ENCODE assay signal across 23 cellular contexts in genomic region chr6:12371151-12371550, GRCh38.
DNase-seq lines count a peak whose midpoint lies in the region; ATAC-seq and TF ChIP-seq lines count a peak whose summit lies in the region.
"Had no signal": no experiment of that assay in that cellular context is flagged by ENCODE, and none has a peak within 500 bp of the region (broad histone marks: within the 10 kb centered on the region; RNA-seq: fewer than 3 reads in every experiment).

No MANE protein-coding gene starts in this region.

- no peak overlapping the region for H3K27ac Mint-ChIP-seq in activated CD4-positive, alpha-beta T cell treated with anti-CD3 and anti-CD28 coated beads, Interleukin-2, amount 10 ng/mL, durations not matched to agents 24 days and 14 days
- H3K27ac Mint-ChIP-seq: activated naive CD4-positive, alpha-beta T cell treated with anti-CD3 and anti-CD28 coated beads, Interleukin-2, amount 10 ng/mL, durations not matched to agents 7 days and 5 days; CD4-positive, alpha-beta T cell; immature natural killer cell; stimulated activated effector memory CD8-positive, alpha-beta T cell treated with anti-CD3 and anti-CD28 coated beads, Interleukin-12 subunit alpha, Interleukin-12 subunit beta, amount 100 ng/mL, for 72 hours; T-cell had no signal

- H3K4me3 ChIP-seq in epithelial cell of esophagus (ENCODE audit: low read length) (no peak overlapping the region), mucosa of rectum (ENCODE audit: low read length in 2 of 2) (peak overlapping the region in 1 of 2 donors; percentile 10), esophagus squamous epithelium (no peak overlapping the region)
- H3K4me3 ChIP-seq: skin epidermis had no signal

- no peaks in the 10 kb centered on the region for H3K36me3 Mint-ChIP-seq in activated CD4-positive, alpha-beta T cell treated with anti-CD3 and anti-CD28 coated beads, Interleukin-2, amount 10 ng/mL, durations not matched to agents 24 days and 14 days (ENCODE audit: low read depth)
- H3K36me3 Mint-ChIP-seq: activated naive CD4-positive, alpha-beta T cell treated with anti-CD3 and anti-CD28 coated beads, Interleukin-2, amount 10 ng/mL, durations not matched to agents 7 days and 5 days; immature natural killer cell; stimulated activated effector memory CD8-positive, alpha-beta T cell treated with anti-CD3 and anti-CD28 coated beads, Interleukin-12 subunit alpha, Interleukin-12 subunit beta, amount 100 ng/mL, for 72 hours; T-cell had no signal

- intact Hi-C loops in activated CD4-positive, alpha-beta T cell treated with anti-CD3 and anti-CD28 coated beads, Interleukin-2, amount 10 ng/mL, durations not matched to agents 24 days and 14 days (cut with micrococcal nuclease): no loop called here
- intact Hi-C loops in esophagus squamous epithelium (cut with DNase I): no loop called here

- ATAC-seq in GM19438 (IDR thresholded peaks at IDR 0.05; ENCODE audit: low read depth, unreplicated experiment): peak; percentile 4
- ATAC-seq in HG03457 (IDR thresholded peaks at IDR 0.05; ENCODE audit: unreplicated experiment): peak; percentile 10
- ATAC-seq in GM18498 (IDR thresholded peaks at IDR 0.05; ENCODE audit: unreplicated experiment): no peak
- ATAC-seq in stimulated activated naive CD8-positive, alpha-beta T cell treated with anti-CD3 and anti-CD28 coated beads, Interleukin-15, Interleukin-2, amounts not matched to agents 100 U/mL and 50 U/mL, for 24 hours: no peak
- ATAC-seq: stimulated activated effector memory CD8-positive, alpha-beta T cell treated with anti-CD3 and anti-CD28 coated beads, Interleukin-12 subunit alpha, Interleukin-12 subunit beta, amount 100 ng/mL, for 72 hours; T-cell had no signal

- no peaks in the 10 kb centered on the region for H3K9me3 Mint-ChIP-seq in activated CD4-positive, alpha-beta T cell treated with anti-CD3 and anti-CD28 coated beads, Interleukin-2, amount 10 ng/mL, durations not matched to agents 24 days and 14 days
- H3K9me3 Mint-ChIP-seq: activated naive CD4-positive, alpha-beta T cell treated with anti-CD3 and anti-CD28 coated beads, Interleukin-2, amount 10 ng/mL, durations not matched to agents 7 days and 5 days; CD4-positive, alpha-beta T cell; T-cell had no signal

- TF ChIP-seq CTCF in epithelial cell of esophagus (IDR thresholded peaks at IDR 0.05; ENCODE audit: insufficient read depth, low read depth, low read length, missing control alignments) (no peak), esophagus squamous epithelium (IDR thresholded peaks at IDR 0.05) (no peak)

- no peaks in the 10 kb centered on the region for H3K27me3 ChIP-seq in mucosa of rectum (ENCODE audit: control insufficient read depth in 2 of 2, insufficient read depth in 2 of 2, low read length in 2 of 2)
- no peaks in the 10 kb centered on the region for H3K27me3 ChIP-seq in esophagus squamous epithelium

- no peak overlapping the region for H3K9ac ChIP-seq in mucosa of rectum (ENCODE audit: low read depth in 1 of 2, low read length in 2 of 2)

- no peak overlapping the region for H3K4me3 Mint-ChIP-seq in activated CD4-positive, alpha-beta T cell treated with anti-CD3 and anti-CD28 coated beads, Interleukin-2, amount 10 ng/mL, durations not matched to agents 24 days and 14 days
- H3K4me3 Mint-ChIP-seq: activated naive CD4-positive, alpha-beta T cell treated with anti-CD3 and anti-CD28 coated beads, Interleukin-2, amount 10 ng/mL, durations not matched to agents 7 days and 5 days; CD4-positive, alpha-beta T cell; immature natural killer cell; stimulated activated effector memory CD8-positive, alpha-beta T cell treated with anti-CD3 and anti-CD28 coated beads, Interleukin-12 subunit alpha, Interleukin-12 subunit beta, amount 100 ng/mL, for 72 hours; T-cell had no signal

- WGBS in esophagus squamous epithelium, 2 donors: 79 to 100% methylated on average over 1 of the region's 1 CpG

- TF ChIP-seq POLR2A in esophagus squamous epithelium (IDR thresholded peaks at IDR 0.05): no peak

- peaks cover 5% of the 10 kb centered on the region for H3K27me3 Mint-ChIP-seq in activated CD4-positive, alpha-beta T cell treated with anti-CD3 and anti-CD28 coated beads, Interleukin-2, amount 10 ng/mL, durations not matched to agents 24 days and 14 days
- H3K27me3 Mint-ChIP-seq: activated naive CD4-positive, alpha-beta T cell treated with anti-CD3 and anti-CD28 coated beads, Interleukin-2, amount 10 ng/mL, durations not matched to agents 7 days and 5 days had no signal

- peak overlapping the region; percentile 34 to 69 for H3K27ac ChIP-seq in mucosa of rectum (ENCODE audit: low read depth in 2 of 2, low read length in 2 of 2)
- H3K27ac ChIP-seq in esophagus squamous epithelium: no peak overlapping the region
- H3K27ac ChIP-seq: skin epidermis had no signal

- no peaks in the 10 kb centered on the region for H3K36me3 ChIP-seq in mucosa of rectum (ENCODE audit: control insufficient read depth in 2 of 2, insufficient read depth in 2 of 2, low read length in 2 of 2)
- H3K36me3 ChIP-seq in esophagus squamous epithelium: no peaks in the 10 kb centered on the region

- peaks cover 15 to 22% of the 10 kb centered on the region in 2 donors for H3K4me1 ChIP-seq in mucosa of rectum (ENCODE audit: control insufficient read depth in 2 of 2, insufficient read depth in 2 of 2, low read length in 2 of 2)
- no peaks in the 10 kb centered on the region for H3K4me1 ChIP-seq in esophagus squamous epithelium

- peak; percentile 56 for DNase-seq in epithelial cell of esophagus (ENCODE audit: low read depth)
- DNase-seq in stimulated activated naive CD8-positive, alpha-beta T cell treated with anti-CD3 and anti-CD28 coated beads, Interleukin-15, Interleukin-2, amounts not matched to agents 100 U/mL and 50 U/mL, for 24 hours: no peak
- no peak for DNase-seq in activated CD4-positive, alpha-beta T cell treated with anti-CD3 and anti-CD28 coated beads, Interleukin-2, amount 10 ng/mL, durations not matched to agents 24 days and 14 days
- no peak for DNase-seq in esophagus squamous epithelium (lab: John Stamatoyannopoulos, UW)
- DNase-seq: activated naive CD4-positive, alpha-beta T cell treated with anti-CD3 and anti-CD28 coated beads, Interleukin-2, amount 10 ng/mL, durations not matched to agents 7 days and 5 days; activated T-cell treated with anti-CD3 and anti-CD28 coated beads, Interleukin-2, amount 50 U/mL, for 48 hours; amygdala; CD4-positive, alpha-beta T cell; dermis blood vessel endothelial cell; GF-D8; GOT3; immature natural killer cell; MM.1S; NCI-H82; OCI-M1; stimulated activated CD4-positive, alpha-beta T cell treated with anti-CD3 and anti-CD28 coated beads, Interleukin-1b, Interleukin-23, amount 100 ng/mL, for 48 hours; T-cell had no signal

- no peaks in the 10 kb centered on the region for H3K9me3 ChIP-seq in mucosa of rectum (ENCODE audit: control insufficient read depth in 2 of 2, low read length in 2 of 2)
- no peaks in the 10 kb centered on the region for H3K9me3 ChIP-seq in esophagus squamous epithelium

- no peaks in the 10 kb centered on the region for H3K4me1 Mint-ChIP-seq in activated CD4-positive, alpha-beta T cell treated with anti-CD3 and anti-CD28 coated beads, Interleukin-2, amount 10 ng/mL, durations not matched to agents 24 days and 14 days
- H3K4me1 Mint-ChIP-seq: activated naive CD4-positive, alpha-beta T cell treated with anti-CD3 and anti-CD28 coated beads, Interleukin-2, amount 10 ng/mL, durations not matched to agents 7 days and 5 days; immature natural killer cell; stimulated activated effector memory CD8-positive, alpha-beta T cell treated with anti-CD3 and anti-CD28 coated beads, Interleukin-12 subunit alpha, Interleukin-12 subunit beta, amount 100 ng/mL, for 72 hours; T-cell had no signal

Comparison
In these comparisons a context has a peak if more than half of its experiments do, and no peak if none do; other contexts are left out.
1. ATAC-seq: peak in GM19438 (single experiment) and HG03457 (single experiment); none in GM18498 (single experiment) and stimulated activated naive CD8-positive, alpha-beta T cell treated with anti-CD3 and anti-CD28 coated beads, Interleukin-15, Interleukin-2, amounts not matched to agents 100 U/mL and 50 U/mL, for 24 hours (single experiment).
2. H3K27ac ChIP-seq: peak in mucosa of rectum (2 of 2); none in esophagus squamous epithelium (0 of 4).